In genomic region chr2:168635065-168635577, GRCh38 we compare ENCODE assay signal across 11 cellular contexts.
DNase-seq lines count a peak whose midpoint lies in the region; ATAC-seq, FAIRE-seq and TF ChIP-seq lines count a peak whose summit lies in the region.
"Had no signal": no experiment of that assay in that cellular context is flagged by ENCODE, and none has a peak within 500 bp of the region (broad histone marks: within the 10 kb centered on the region; RNA-seq: fewer than 3 reads in every experiment).

No MANE protein-coding gene starts in this region.

- TF ChIP-seq POLR2A in adrenal gland (IDR thresholded peaks at IDR 0.05), result no peak

- WGBS in adrenal gland, 4 donors, result 45 to 59% (median 56%) methylated on average over 3 of the region's 3 CpGs
- WGBS in small intestine, 3 donors, result 20 to 31% (median 22%) methylated on average over 3 of the region's 3 CpGs

- H3K27me3 ChIP-seq in adrenal gland (no peaks in the 10 kb centered on the region), small intestine (ENCODE audit: control insufficient read depth in 2 of 2, insufficient read depth in 2 of 2, low read length in 2 of 2) (no peaks in the 10 kb centered on the region)

- H3K36me3 ChIP-seq in adrenal gland (replicated peaks in 1 of 2) (no peaks in the 10 kb centered on the region), small intestine (ENCODE audit: control insufficient read depth in 2 of 2, insufficient read depth in 2 of 2, low read length in 2 of 2) (no peaks in the 10 kb centered on the region)

- peak overlapping the region in 1 of 5 donors; percentile 63 for H3K27ac ChIP-seq in adrenal gland
- peak overlapping the region in 1 of 2 donors; percentile 43 for H3K27ac ChIP-seq in small intestine (ENCODE audit: low read depth in 1 of 2, low read length in 1 of 2)

- intact Hi-C loops in adrenal gland (cut with DNase I), result no loop called here

- no peak for FAIRE-seq in small intestine (lab: Jason Lieb, UNC)

- no peak for TF ChIP-seq CTCF in adrenal gland (IDR thresholded peaks at IDR 0.05)

- peak; percentile 31 to 82 (median 56) for DNase-seq in adrenal gland
- peak; percentile 56 for DNase-seq in iris pigment epithelial cell (ENCODE audit: low read depth)
- DNase-seq in small intestine, result peak; percentile 50
- DNase-seq in T-helper 2 cell, result no peak
- no peak for DNase-seq in stimulated activated naive CD4-positive, alpha-beta T cell (lab: John Stamatoyannopoulos, UW)
- DNase-seq in NOMO-1 treated with DMSO at 0.1 percent for 48 hours (lab: John Stamatoyannopoulos, UW; ENCODE audit: unreplicated experiment), result no peak
- DNase-seq: activated gamma-delta T cell treated with Interleukin-2 at 50 U/mL for 16 hours, EL, SHP77 had no signal

- ATAC-seq in GM21786 (IDR thresholded peaks at IDR 0.05; ENCODE audit: unreplicated experiment) (peak; percentile 46), HG02884 (IDR thresholded peaks at IDR 0.05; ENCODE audit: unreplicated experiment) (no peak)

- H3K4me1 ChIP-seq in adrenal gland (replicated peaks in 1 of 2) (peaks cover 0 to 65% of the 10 kb centered on the region in 2 donors), small intestine (ENCODE audit: control insufficient read depth in 2 of 2, insufficient read depth in 1 of 2, low read depth in 1 of 2, low read length in 1 of 2) (peaks cover 5 to 24% of the 10 kb centered on the region in 2 donors)

- no peak overlapping the region for H3K4me3 ChIP-seq in adrenal gland
- no peak overlapping the region for H3K4me3 ChIP-seq in small intestine (ENCODE audit: low read depth in 1 of 2, low read length in 2 of 2)

- H3K9me3 ChIP-seq in adrenal gland (replicated peaks in 1 of 3) (no peaks in the 10 kb centered on the region), small intestine (ENCODE audit: control insufficient read depth, low read depth) (no peaks in the 10 kb centered on the region)

Comparison
In these comparisons a context has a peak if more than half of its experiments do, and no peak if none do; other contexts are left out.
1. DNase-seq: peak in adrenal gland (7 of 7), iris pigment epithelial cell (single experiment) and small intestine (single experiment); none in T-helper 2 cell (0 of 5), stimulated activated naive CD4-positive, alpha-beta T cell (0 of 6) and NOMO-1 treated with DMSO at 0.1 percent for 48 hours (single experiment).